8 cellular contexts compared by ENCODE assay signal in the genomic region with DNA sequence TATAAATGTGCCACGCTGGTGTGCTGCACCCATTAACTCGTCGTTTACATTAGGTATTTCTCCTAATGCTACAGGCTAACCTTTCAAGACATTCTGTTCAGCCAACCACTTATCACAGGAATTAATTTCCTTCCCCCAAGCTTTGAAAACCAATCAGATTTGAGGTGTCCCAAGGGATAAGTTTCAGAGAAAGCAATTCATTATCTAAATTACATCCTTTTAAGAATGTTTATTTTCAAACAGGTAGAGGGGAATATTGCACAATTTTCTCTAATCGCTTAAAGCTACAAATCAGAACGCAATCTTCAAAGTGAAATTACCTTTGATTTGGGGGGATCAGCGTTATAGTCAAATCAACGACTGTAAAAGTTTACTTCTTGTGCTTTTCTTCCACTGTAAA. TPM values are rescaled to one million over a fixed set of nuclear protein-coding genes. Genes with fewer than 3 reads are reported as not detected.
DNase-seq lines count a peak whose midpoint lies in the region; ATAC-seq, FAIRE-seq and TF ChIP-seq lines count a peak whose summit lies in the region.

No MANE protein-coding gene starts in this region.

- H3K4me3 Mint-ChIP-seq in CD8-positive, alpha-beta memory T cell, result peak overlapping the region; percentile 90 to 98 (median 95)

- H3K9me3 ChIP-seq in CD8-positive, alpha-beta memory T cell (ENCODE audit: low read length), result no peaks in the 10 kb centered on the region
- H3K9me3 ChIP-seq in Karpas-422 (ENCODE audit: low read length), result no peaks in the 10 kb centered on the region
- H3K9me3 ChIP-seq in ascending aorta, result no peaks in the 10 kb centered on the region
- no peaks in the 10 kb centered on the region for H3K9me3 ChIP-seq in liver (ENCODE audit: control insufficient read depth in 4 of 4, low read length in 3 of 4)
- H3K9me3 ChIP-seq in uterus, result no peaks in the 10 kb centered on the region

- H3K9ac ChIP-seq in Karpas-422 (ENCODE audit: low read length), result peak overlapping the region; percentile 78
- peak overlapping the region; percentile 64 to 71 for H3K9ac ChIP-seq in liver (ENCODE audit: low read depth in 1 of 2, low read length in 2 of 2)

- no peaks in the 10 kb centered on the region for H3K27me3 ChIP-seq in CD8-positive, alpha-beta memory T cell (ENCODE audit: insufficient read depth, low read length, poor library complexity, severe bottlenecking)
- 0 out of 2 replicates have a peak, but pooled peaks cover 2% of the 10 kb centered on the region for H3K27me3 ChIP-seq in Karpas-422 (ENCODE audit: low read length)
- no peaks in the 10 kb centered on the region for H3K27me3 ChIP-seq in ascending aorta
- H3K27me3 ChIP-seq in liver (ENCODE audit: control insufficient read depth in 4 of 4, insufficient read depth in 4 of 4, low read length in 3 of 4), result no peaks in the 10 kb centered on the region
- H3K27me3 ChIP-seq in uterus, result no peaks in the 10 kb centered on the region

- intact Hi-C loops in ascending aorta (cut with DNase I), result loop anchor here (5.0 kb wide), 2 partner anchors 402 to 763 kb away; a partner anchor contains a TSS
- intact Hi-C loops in uterus (cut with DNase I; ENCODE audit: low total_unique reads), result loop anchor here (5.0 kb wide), 1 partner anchor 188 kb away; no protein-coding TSS in a partner anchor

- peaks cover 20% of the 10 kb centered on the region; the same call in 1 of the 2 replicates for H4K20me1 ChIP-seq in Karpas-422 (ENCODE audit: insufficient read depth, low read depth, low read length)

- peaks cover 0 to 6% (median 0%) of the 10 kb centered on the region in 3 donors for H3K36me3 Mint-ChIP-seq in CD8-positive, alpha-beta memory T cell

- H3K9me3 Mint-ChIP-seq in CD8-positive, alpha-beta memory T cell, result no peaks in the 10 kb centered on the region

- H3K4me3 ChIP-seq in CD8-positive, alpha-beta memory T cell (ENCODE audit: low read length), result peak overlapping the region; percentile 58
- H3K4me3 ChIP-seq in Karpas-422 (ENCODE audit: low read length), result peak overlapping the region; percentile 81
- peak overlapping the region; percentile 87 to 91 for H3K4me3 ChIP-seq in ascending aorta
- peak overlapping the region; percentile 41 to 100 (median 90) for H3K4me3 ChIP-seq in liver (ENCODE audit: low read depth in 1 of 3, low read length in 3 of 3)
- peak overlapping the region; percentile 76 to 80 for H3K4me3 ChIP-seq in uterus

- H3K4me2 ChIP-seq in Karpas-422 (ENCODE audit: low read depth, low read length, poor library complexity, severe bottlenecking), result peak overlapping the region; percentile 94

- H3K4me1 ChIP-seq in CD8-positive, alpha-beta memory T cell (ENCODE audit: insufficient read depth, low read length), result peaks cover 6% of the 10 kb centered on the region
- H3K4me1 ChIP-seq in Karpas-422 (ENCODE audit: low read length) (peaks cover 17% of the 10 kb centered on the region), ascending aorta (peaks cover 0 to 18% of the 10 kb centered on the region in 2 donors), liver (ENCODE audit: control insufficient read depth in 4 of 4, insufficient read depth in 4 of 4, low read length in 3 of 4) (peaks cover 0 to 20% (median 12%) of the 10 kb centered on the region in 4 donors), uterus (no peaks in the 10 kb centered on the region)

- H3K79me2 ChIP-seq in Karpas-422 (ENCODE audit: low read length), result no peaks in the 10 kb centered on the region

- no peak for DNase-seq in CD8-positive, alpha-beta memory T cell
- DNase-seq in Karpas-422 (no peak), ascending aorta (ENCODE audit: low spot score in 2 of 2) (no peak), uterus (no peak), AG20443 (ENCODE audit: low spot score) (no peak), GM12891 (ENCODE audit: insufficient read length, low spot score) (no peak)

- no peaks in the 10 kb centered on the region for H3K9me2 ChIP-seq in Karpas-422 (replicated peaks; ENCODE audit: insufficient read depth, low read length)

- peak overlapping the region; percentile 81 for H3K27ac ChIP-seq in CD8-positive, alpha-beta memory T cell (ENCODE audit: low read depth, low read length)
- H3K27ac ChIP-seq in Karpas-422 (ENCODE audit: low read length), result no peak overlapping the region
- H3K27ac ChIP-seq in ascending aorta, result peak overlapping the region; percentile 96 to 97
- peak overlapping the region; percentile 93 to 97 for H3K27ac ChIP-seq in liver (ENCODE audit: low read depth in 1 of 2, low read length in 2 of 2)
- H3K27ac ChIP-seq in uterus, result peak overlapping the region; percentile 98 to 99

- H3K36me3 ChIP-seq in CD8-positive, alpha-beta memory T cell (ENCODE audit: insufficient read depth, low read length), result no peaks in the 10 kb centered on the region
- H3K36me3 ChIP-seq in Karpas-422 (ENCODE audit: insufficient read depth, low read length), result no peaks in the 10 kb centered on the region
- H3K36me3 ChIP-seq in ascending aorta, result no peaks in the 10 kb centered on the region
- H3K36me3 ChIP-seq in liver (ENCODE audit: control insufficient read depth in 4 of 4, insufficient read depth in 3 of 4, low read depth in 1 of 4, low read length in 3 of 4), result no peaks in the 10 kb centered on the region
- H3K36me3 ChIP-seq in uterus, result no peaks in the 10 kb centered on the region

- 2% methylated on average over 7 of the region's 7 CpGs for WGBS in liver

- H3K4me1 Mint-ChIP-seq in CD8-positive, alpha-beta memory T cell, result peaks cover 33 to 58% (median 50%) of the 10 kb centered on the region in 3 donors

- no peak for TF ChIP-seq RAD21 in liver (IDR thresholded peaks at IDR 0.05)

- CTCF ChIA-PET in CD8-positive, alpha-beta memory T cell (lab: Charles Lee), result interaction anchor here (1.1 to 2.6 kb wide), 5 partner anchors 9 to 199 kb away, joined by 3 to 12 read pairs (median 7); a partner anchor contains a TSS

- no peak overlapping the region for H2AFZ ChIP-seq in Karpas-422 (ENCODE audit: low read length)

- POLR2A ChIA-PET in CD8-positive, alpha-beta memory T cell (lab: Charles Lee), result interaction anchor here (1.4 to 3.1 kb wide), 4 partner anchors 9 to 1363 kb away, joined by 5 to 21 read pairs (median 8); a partner anchor contains a TSS

- TF ChIP-seq POLR2A in uterus (IDR thresholded peaks at IDR 0.05) (no peak), GM12891 (IDR thresholded peaks at IDR 0.05; ENCODE audit: low read depth, low read length) (no peak)

- H3K27me3 Mint-ChIP-seq in CD8-positive, alpha-beta memory T cell, result peaks cover 0 to 3% of the 10 kb centered on the region in 2 donors

- no peak for TF ChIP-seq CTCF in ascending aorta (IDR thresholded peaks at IDR 0.05)
- no peak for TF ChIP-seq CTCF in liver (IDR thresholded peaks at IDR 0.05; ENCODE audit: low read depth, low read length, missing input control)
- no peak for TF ChIP-seq CTCF in uterus (IDR thresholded peaks at IDR 0.05)

- no peak for ATAC-seq in GM21528 (IDR thresholded peaks at IDR 0.05; ENCODE audit: low FRiP score, unreplicated experiment)

- H3K27ac Mint-ChIP-seq in CD8-positive, alpha-beta memory T cell, result peak overlapping the region in 7 of 8 donors; percentile 13 to 99 (median 93)

- FAIRE-seq in GM12891 (lab: Jason Lieb, UNC), result no peak

TF ChIP-seq in GM12891, 5 proteins besides CTCF, POLR2A, EP300 and RAD21:
- TF ChIP-seq POLR2AphosphoS5 (IDR thresholded peaks at IDR 0.05; ENCODE audit: low read depth, low read length) (no peak), SPI1 (IDR thresholded peaks at IDR 0.05; ENCODE audit: low read depth, low read length) (no peak), TAF1 (IDR thresholded peaks at IDR 0.05; ENCODE audit: low read depth, low read length) (no peak), PAX5 (IDR thresholded peaks at IDR 0.05; ENCODE audit: insufficient read depth, low read length, severe bottlenecking) (no peak), POU2F2 (IDR thresholded peaks at IDR 0.05; ENCODE audit: low read depth, low read length) (no peak)

RNA-seq across cellular contexts. Expression of a gene that starts 1.6 kb away (rescaled TPM):
- 10 to 100 TPM; 13.3 to 16.4 TPM for total RNA-seq in CD8-positive, alpha-beta memory T cell
- 4.5 TPM for polyA plus RNA-seq in CD8-positive, alpha-beta memory T cell
- total RNA-seq in Karpas-422 (2014; rRNA removed; shearing (Covaris generic); ENCODE audit: low replicate concordance), result 1.4 and 2.3 TPM in 2 replicates
- total RNA-seq in ascending aorta (17.6 TPM), liver (10 to 100 TPM in 1 of 2 donors, 1 to 10 TPM in 1; 7.0 to 19.4 TPM), uterus (10 to 100 TPM; 13.3 to 60.3 (median 29.1) TPM)
- 1 to 10 TPM; 5.1 to 5.3 TPM for polyA plus RNA-seq in liver
- polyA plus RNA-seq in GM12891 (2012; ENCODE audit: low read depth, missing spikeins), result 3.3 TPM

RNA-seq across cellular contexts. Expression of a gene that starts 46.9 kb away (rescaled TPM):
- not detected for total RNA-seq in CD8-positive, alpha-beta memory T cell
- not detected for polyA plus RNA-seq in CD8-positive, alpha-beta memory T cell
- total RNA-seq in Karpas-422 (2014; rRNA removed; shearing (Covaris generic); ENCODE audit: low replicate concordance), result not detected in 2 replicates
- total RNA-seq in ascending aorta (not detected), liver (not detected), uterus (not detected)
- not detected for polyA plus RNA-seq in liver
- polyA plus RNA-seq in GM12891 (2012; ENCODE audit: low read depth, missing spikeins), result not detected
